8 cellular contexts compared by ENCODE assay signal in the genomic region with DNA sequence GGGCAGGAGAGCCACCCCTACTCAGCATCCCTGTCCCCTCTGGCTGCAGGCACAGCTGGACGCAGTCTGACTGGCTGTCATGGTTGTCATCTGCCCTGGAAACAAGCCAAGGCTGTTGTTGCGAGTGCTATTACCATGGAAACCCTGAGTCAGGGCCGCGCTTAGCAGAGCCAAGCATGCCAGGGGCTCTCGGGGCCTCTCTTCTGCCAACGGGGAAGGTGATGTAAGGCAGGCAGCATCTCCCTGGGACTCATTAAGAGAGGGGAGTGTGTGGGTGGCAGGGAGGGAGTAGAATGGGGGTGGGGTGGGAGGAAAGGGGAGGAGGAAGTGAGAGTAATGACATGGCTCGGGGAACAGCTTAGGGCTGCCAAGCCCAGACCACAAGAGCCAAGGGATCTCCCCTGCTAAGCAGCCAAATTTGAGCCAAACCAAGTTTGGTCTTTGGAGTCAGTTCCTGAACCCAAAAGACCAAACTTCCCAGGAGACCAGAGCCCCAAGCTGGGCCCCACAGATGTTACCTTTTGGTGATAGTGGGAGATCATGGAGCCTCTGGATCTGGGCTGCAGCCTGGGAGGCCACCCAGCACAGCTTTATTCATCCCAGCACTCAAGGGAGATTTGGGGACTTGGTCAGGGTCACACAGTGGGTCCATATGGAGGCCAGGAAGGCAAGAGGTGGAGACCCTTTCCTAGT.
DNase-seq lines count a peak whose midpoint lies in the region; ATAC-seq and TF ChIP-seq lines count a peak whose summit lies in the region.

No MANE protein-coding gene starts in this region.

- H3K4me1 ChIP-seq in BE2C: no peaks in the 10 kb centered on the region
- no peaks in the 10 kb centered on the region for H3K4me1 ChIP-seq in upper lobe of right lung

- TF ChIP-seq CTCF in BE2C (IDR thresholded peaks at IDR 0.05; ENCODE audit: low read depth, low read length) (no peak), upper lobe of right lung (IDR thresholded peaks at IDR 0.05) (no peak)

- H3K36me3 ChIP-seq in BE2C: no peaks in the 10 kb centered on the region
- H3K36me3 ChIP-seq in upper lobe of right lung: no peaks in the 10 kb centered on the region

- DNase-seq in BE2C (peak; percentile 89), NCI-H1417 (lab: John Stamatoyannopoulos, UW) (peak; percentile 69 to 98 (median 86)), T1000 (lab: John Stamatoyannopoulos, UW) (peak; percentile 55), iPS-NIHi11 (ENCODE audit: low spot score) (peak; percentile 76), upper lobe of right lung (no peak)
- DNase-seq in activated naive CD4-positive, alpha-beta T cell treated with Interleukin-2 at 50 U/mL for 16 hours: no peak

- H3K4me3 ChIP-seq in BE2C (ENCODE audit: low read depth, low read length) (no peak overlapping the region), upper lobe of right lung (no peak overlapping the region)

- ATAC-seq in GM18861 (IDR thresholded peaks at IDR 0.05; ENCODE audit: unreplicated experiment) (peak; percentile 89), HG02852 (IDR thresholded peaks at IDR 0.05; ENCODE audit: unreplicated experiment) (peak; percentile 91), upper lobe of right lung (peak; percentile 77)

- no peaks in the 10 kb centered on the region for H3K9me3 ChIP-seq in BE2C
- H3K9me3 ChIP-seq in upper lobe of right lung: peaks cover 6% of the 10 kb centered on the region

- H3K27me3 ChIP-seq in BE2C: no peaks in the 10 kb centered on the region
- H3K27me3 ChIP-seq in upper lobe of right lung: no peaks in the 10 kb centered on the region

- intact Hi-C loops in upper lobe of right lung (cut with DNase I): no loop called here

- no peak overlapping the region for H3K27ac ChIP-seq in upper lobe of right lung

Comparison
In these comparisons a context has a peak if more than half of its experiments do, and no peak if none do; other contexts are left out.
1. DNase-seq: peak in BE2C (single experiment), NCI-H1417 (3 of 3), T1000 (single experiment) and iPS-NIHi11 (single experiment); none in upper lobe of right lung (single experiment) and activated naive CD4-positive, alpha-beta T cell treated with Interleukin-2 at 50 U/mL for 16 hours (single experiment).
2. Peak in every context shown above with its lines, with median percentiles within 50 percentile points of each other: ATAC-seq.